8 cellular contexts compared by ENCODE assay signal in genomic region chr17:58531661-58532554, GRCh38. TPM values are rescaled to one million over a fixed set of nuclear protein-coding genes. Genes with fewer than 3 reads are reported as not detected.
DNase-seq lines count a peak whose midpoint lies in the region; ATAC-seq and TF ChIP-seq lines count a peak whose summit lies in the region.

No MANE protein-coding gene starts in this region.

- H3K27ac ChIP-seq in HL-60 (replicated peaks) = no peak overlapping the region
- H3K27ac ChIP-seq in rectal smooth muscle tissue (ENCODE audit: low read depth, low read length) = no peak overlapping the region

- no peaks in the 10 kb centered on the region for H3K9me3 ChIP-seq in T-helper 17 cell (ENCODE audit: control insufficient read depth, low read length, poor library complexity, severe bottlenecking)

- no peaks in the 10 kb centered on the region for H3K4me1 ChIP-seq in rectal smooth muscle tissue (ENCODE audit: control insufficient read depth, insufficient read depth, low read length)

- peak overlapping the region; percentile 73 for H3K4me3 Mint-ChIP-seq in T-helper 17 cell

- H3K9ac ChIP-seq in rectal smooth muscle tissue (ENCODE audit: low read length) = no peak overlapping the region

- H3K36me3 ChIP-seq in rectal smooth muscle tissue (ENCODE audit: control insufficient read depth, insufficient read depth, low read length) = no peaks in the 10 kb centered on the region

- H3K4me3 ChIP-seq in GM08714 (ENCODE audit: low read length) (peak overlapping the region; percentile 7; the same call in 1 of the 2 replicates), HL-60 (replicated peaks; ENCODE audit: insufficient read depth, low read length) (peak overlapping the region; percentile 23), rectal smooth muscle tissue (ENCODE audit: low read length) (peak overlapping the region; percentile 64)

- H3K27ac Mint-ChIP-seq in T-helper 17 cell = no peak overlapping the region

- H3K4me1 Mint-ChIP-seq in T-helper 17 cell = peaks cover 11% of the 10 kb centered on the region

- no peak for TF ChIP-seq CTCF in HL-60 (IDR thresholded peaks at IDR 0.05; ENCODE audit: insufficient read depth, low read length)

- DNase-seq in HL-60 (ENCODE audit: low read depth in 1 of 2, low spot score in 1 of 2) (peak in 1 of 2 experiments; percentile 34), T-helper 17 cell (peak; percentile 60 to 65 (median 63)), astrocyte of the hippocampus (ENCODE audit: low read depth, low spot score) (peak; percentile 80), hippocampal formation (lab: John Stamatoyannopoulos, UW) (peak; percentile 75), HuH-7.5 (ENCODE audit: low spot score) (no peak)

- H3K27me3 ChIP-seq in HL-60 (ENCODE audit: insufficient read depth, poor library complexity, severe bottlenecking) = peaks cover 21% of the 10 kb centered on the region
- no peaks in the 10 kb centered on the region for H3K27me3 ChIP-seq in rectal smooth muscle tissue (ENCODE audit: control insufficient read depth, insufficient read depth, low read length)

- H3K27me3 Mint-ChIP-seq in T-helper 17 cell = peaks cover 48% of the 10 kb centered on the region

- ATAC-seq in T-helper 17 cell (peak; percentile 97), HG03025 (IDR thresholded peaks at IDR 0.05; ENCODE audit: low FRiP score, unreplicated experiment) (no peak)

- H3K36me3 Mint-ChIP-seq in T-helper 17 cell (ENCODE audit: low read depth) = peaks cover 3% of the 10 kb centered on the region

RNA-seq across cellular contexts. Expression of gene MTMR4, which starts 17.5 kb away (rescaled TPM):
- 10 to 100 TPM; 36.6 to 41.3 TPM for total RNA-seq in T-helper 17 cell

RNA-seq across cellular contexts. Expression of gene HSF5, which starts 43.7 kb away (rescaled TPM):
- total RNA-seq in T-helper 17 cell = 1 to 10 TPM; 1.5 to 1.6 TPM

Comparison
In these comparisons a context has a peak if more than half of its experiments do, and no peak if none do; other contexts are left out.
1. H3K4me3 ChIP-seq: peak in every context shown above with its lines; median percentile 64 in rectal smooth muscle tissue; 23 in HL-60; 7 in GM08714.